Comparison of ENCODE assay signal across 15 cellular contexts in genomic region chr11:114036958-114037357, GRCh38. TPM values are rescaled to one million over a fixed set of nuclear protein-coding genes. Genes with fewer than 3 reads are reported as not detected.
A peak's percentile ranks its signal among the peaks of the same experiment; 100 is the strongest.
DNase-seq lines count a peak whose midpoint lies in the region; ATAC-seq and TF ChIP-seq lines count a peak whose summit lies in the region.
"Had no signal": no experiment of that assay in that cellular context is flagged by ENCODE, and none has a peak within 500 bp of the region (broad histone marks: within the 10 kb centered on the region; RNA-seq: fewer than 3 reads in every experiment).

No MANE protein-coding gene starts in this region.

- no peak overlapping the region for H3K27ac Mint-ChIP-seq in Caco-2 (ENCODE audit: unreplicated experiment)
- no peak overlapping the region for H3K27ac Mint-ChIP-seq in activated T-helper 17 cell treated with anti-CD3 and anti-CD28 coated beads, Interleukin-2, amount 50 U/mL, for 72 hours

- H3K36me3 ChIP-seq in Caco-2 (ENCODE audit: control insufficient read depth, insufficient read depth, low read length) = no peaks in the 10 kb centered on the region
- no peaks in the 10 kb centered on the region for H3K36me3 ChIP-seq in right lobe of liver
- no peaks in the 10 kb centered on the region for H3K36me3 ChIP-seq in stomach
- H3K36me3 ChIP-seq: BE2C had no signal

- H3K27me3 ChIP-seq in Caco-2 (replicated peaks; ENCODE audit: control insufficient read depth, insufficient read depth, low read length) (no peaks in the 10 kb centered on the region), right lobe of liver (no peaks in the 10 kb centered on the region), stomach (no peaks in the 10 kb centered on the region)

- TF ChIP-seq POLR2A in right lobe of liver (IDR thresholded peaks at IDR 0.05) (no peak), stomach (IDR thresholded peaks at IDR 0.05) (no peak)

- no peaks in the 10 kb centered on the region for H3K27me3 Mint-ChIP-seq in Caco-2 (ENCODE audit: insufficient read depth, unreplicated experiment)
- peaks cover 3% of the 10 kb centered on the region for H3K27me3 Mint-ChIP-seq in activated T-helper 17 cell treated with anti-CD3 and anti-CD28 coated beads, Interleukin-2, amount 50 U/mL, for 72 hours

- peaks cover 19% of the 10 kb centered on the region for H3K4me1 Mint-ChIP-seq in Caco-2 (ENCODE audit: low read depth, unreplicated experiment)
- H3K4me1 Mint-ChIP-seq in activated T-helper 17 cell treated with anti-CD3 and anti-CD28 coated beads, Interleukin-2, amount 50 U/mL, for 72 hours = no peaks in the 10 kb centered on the region

- no peak overlapping the region for H3K4me3 ChIP-seq in Caco-2 (ENCODE audit: low read depth, low read length)
- no peak overlapping the region for H3K4me3 ChIP-seq in right lobe of liver
- H3K4me3 ChIP-seq in stomach = peak overlapping the region in 1 of 4 donors; percentile 40

- H3K36me3 Mint-ChIP-seq in Caco-2 (ENCODE audit: insufficient read depth, unreplicated experiment) = no peaks in the 10 kb centered on the region
- H3K36me3 Mint-ChIP-seq in activated T-helper 17 cell treated with anti-CD3 and anti-CD28 coated beads, Interleukin-2, amount 50 U/mL, for 72 hours (ENCODE audit: low read depth) = no peaks in the 10 kb centered on the region

- ATAC-seq in activated T-helper 17 cell treated with anti-CD3 and anti-CD28 coated beads, Interleukin-2, amount 50 U/mL, for 72 hours (replicated peaks) = no peak
- ATAC-seq in right lobe of liver = no peak
- ATAC-seq: activated CD4-positive, CD25-positive, alpha-beta regulatory T cell treated with anti-CD3 and anti-CD28 coated beads, Interleukin-2, amount 50 U/mL, for 24 hours had no signal

- POLR2A ChIA-PET in Caco-2 (lab: Charles Lee) = no interaction called here

- intact Hi-C loops in Caco-2 (cut with micrococcal nuclease; ENCODE audit: unreplicated experiment) = loop anchor here (1.0 to 2.0 kb wide), 9 partner anchors 22 to 224 kb away; partner anchors contain the start of gene ZBTB16
- intact Hi-C loops in right lobe of liver (cut with DNase I) = loop anchor here in 1 of 2 donors (10.0 kb wide), 1 partner anchor 208 kb away; no protein-coding TSS in a partner anchor
- intact Hi-C loops in stomach (cut with DNase I; ENCODE audit: low total_unique reads) = no loop called here

- no peak for TF ChIP-seq EP300 in stomach (IDR thresholded peaks at IDR 0.05)

- H3K9me3 Mint-ChIP-seq in Caco-2 (ENCODE audit: unreplicated experiment) = no peaks in the 10 kb centered on the region
- H3K9me3 Mint-ChIP-seq in activated T-helper 17 cell treated with anti-CD3 and anti-CD28 coated beads, Interleukin-2, amount 50 U/mL, for 72 hours = no peaks in the 10 kb centered on the region

- peak overlapping the region; percentile 65 to 85 (median 80) for H3K27ac ChIP-seq in right lobe of liver
- H3K27ac ChIP-seq in stomach = peak overlapping the region in 3 of 5 donors; percentile 58 to 77 (median 71)

- peak overlapping the region; percentile 57 for H3K4me3 Mint-ChIP-seq in Caco-2 (ENCODE audit: unreplicated experiment)
- peak overlapping the region; percentile 13 for H3K4me3 Mint-ChIP-seq in activated T-helper 17 cell treated with anti-CD3 and anti-CD28 coated beads, Interleukin-2, amount 50 U/mL, for 72 hours

- H3K9me3 ChIP-seq in Caco-2 (no peaks in the 10 kb centered on the region), right lobe of liver (no peaks in the 10 kb centered on the region), stomach (no peaks in the 10 kb centered on the region)
- H3K9me3 ChIP-seq: BE2C had no signal

- peaks cover 26% of the 10 kb centered on the region for H3K4me1 ChIP-seq in Caco-2
- H3K4me1 ChIP-seq in right lobe of liver = peaks cover 0 to 14% (median 2%) of the 10 kb centered on the region in 4 donors
- H3K4me1 ChIP-seq in stomach = peaks cover 8 to 26% (median 19%) of the 10 kb centered on the region in 4 donors
- H3K4me1 ChIP-seq: BE2C had no signal

- TF ChIP-seq CTCF in Caco-2 (IDR thresholded peaks at IDR 0.05; ENCODE audit: insufficient read depth in 1 of 2, low read depth in 1 of 2, low read length in 1 of 2, severe bottlenecking in 1 of 2, unreplicated experiment in 1 of 2) = no peak
- no peak for TF ChIP-seq CTCF in right lobe of liver (IDR thresholded peaks at IDR 0.05)
- no peak for TF ChIP-seq CTCF in stomach (IDR thresholded peaks at IDR 0.05)

- CTCF ChIA-PET in Caco-2 (lab: Charles Lee) = interaction anchor here (0.6 to 2.2 kb wide), 7 partner anchors 23 to 226 kb away, joined by 3 to 19 read pairs (median 7); no protein-coding TSS in a partner anchor

- WGBS in right lobe of liver (ENCODE audit: insufficient coverage, low coverage, low lambda C conversion rate, missing lambda C conversion rate) = 79% methylated on average over 3 of the region's 3 CpGs
- 84 to 95% (median 87%) methylated on average over 3 of the region's 3 CpGs for WGBS in stomach, 5 donors

- DNase-seq in Caco-2 (no peak), right lobe of liver (no peak), stomach (no peak), RPMI8226 (no peak), NCI-H1092 (lab: John Stamatoyannopoulos, UW) (no peak), midbrain (lab: John Stamatoyannopoulos, UW) (no peak), occipital lobe (lab: John Stamatoyannopoulos, UW) (no peak)
- DNase-seq: BE2C, erythroblast, MM.1S, NCI-H1930, SIG-M5 had no signal

- no TSS peak for BruUV-seq in Caco-2 (replicated peaks; lab: Mats Ljungman, UMichigan)

RNA-seq across cellular contexts. Expression of gene ZBTB16, which starts 22.6 kb away (rescaled TPM):
- total RNA-seq in Caco-2 (2022) (10.6 and 12.7 TPM in 2 replicates), right lobe of liver (100 to 1,000 TPM in 2 of 6 experiments, 10 to 100 TPM in 4; 13.1 to 205 (median 52.2) TPM), stomach (100 to 1,000 TPM in 3 of 5 donors, 10 to 100 TPM in 2; 30.1 to 318 (median 137) TPM), occipital lobe (9.7 TPM)
- total RNA-seq in activated T-helper 17 cell treated with anti-CD3 and anti-CD28 coated beads, Interleukin-2, amount 50 U/mL, for 72 hours = 10 to 100 TPM in 1 of 2 donors, 1 to 10 TPM in 1; 6.1 to 10.6 TPM
- 10 to 100 TPM in 2 of 3 donors, 1 to 10 TPM in 1; 7.9 to 22.5 (median 19.1) TPM for polyA plus RNA-seq in stomach
- total RNA-seq: NCI-H460 had no signal
